In the genomic region with DNA sequence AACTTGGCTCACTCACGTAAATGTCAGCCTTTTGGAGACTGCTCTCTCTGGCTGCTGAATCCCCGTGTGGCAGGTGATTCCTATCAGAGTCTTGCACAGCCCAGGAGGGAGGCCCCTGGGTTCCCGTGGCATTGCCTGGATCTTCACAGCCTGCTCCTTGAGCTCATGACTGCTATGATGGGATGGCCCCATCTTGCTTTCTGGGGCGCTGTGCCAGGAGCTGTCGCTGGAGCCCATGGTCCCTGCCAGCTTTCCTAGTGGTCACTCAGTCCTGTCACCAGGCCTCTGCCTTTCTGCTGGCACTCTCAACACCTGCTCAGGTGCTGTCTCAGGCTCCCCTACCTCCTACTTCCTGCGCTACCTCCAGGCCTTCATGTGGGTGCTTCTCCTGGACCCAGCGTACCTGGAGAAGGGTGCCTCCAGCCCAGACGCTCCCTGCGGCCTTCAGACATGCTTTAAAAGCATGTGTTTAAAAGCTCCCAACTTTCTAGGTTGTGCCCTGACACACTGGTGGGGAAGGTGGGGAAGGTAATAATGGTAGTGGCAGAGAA, we compare ENCODE assay signal across 16 cellular contexts.
DNase-seq lines count a peak whose midpoint lies in the region; TF ChIP-seq lines count a peak whose summit lies in the region.
"Had no signal": no experiment of that assay in that cellular context is flagged by ENCODE, and none has a peak within 500 bp of the region (broad histone marks: within the 10 kb centered on the region; RNA-seq: fewer than 3 reads in every experiment).

No MANE protein-coding gene starts in this region.

- H3K9ac ChIP-seq in adipocyte (ENCODE audit: low read length) = peak overlapping the region; percentile 69
- peak overlapping the region; percentile 54 for H3K9ac ChIP-seq in skeletal muscle satellite cell (ENCODE audit: low read depth, low read length)

- peak; percentile 2 for DNase-seq in GM03348 (ENCODE audit: low spot score)
- DNase-seq in adipocyte (ENCODE audit: low read depth) = no peak
- DNase-seq in islet precursor cell = peak; percentile 29
- DNase-seq in DMS79 (lab: John Stamatoyannopoulos, UW) = no peak
- DNase-seq in transverse colon = no peak
- DNase-seq in HCEC 1CT = no peak
- DNase-seq: activated CD4-positive, alpha-beta memory T cell treated with anti-CD3 and anti-CD28 coated beads, Interleukin-2, amount 10 ng/mL, durations not matched to agents 7 days and 5 days; activated gamma-delta T cell treated with Interleukin-2 at 50 U/mL for 16 hours; cortex of kidney; kidney glomerular epithelial cell; naive B cell; NCI-H1092; NCI-H187; NCI-H526; T-cell had no signal

- WGBS in transverse colon (ENCODE audit: low coverage in 1 of 2), 2 donors = 93 to 100% methylated on average over 1 to 9 of the region's 9 CpGs

- in situ Hi-C loops in transverse colon (cut with MboI; ENCODE audit: low pct_ligation_motif_present in 1 of 4, low pct_unique_long_range_greater_than_20kb in 1 of 4, low sequenced_read_pairs in 3 of 4) = no loop called here

- H3K4me1 ChIP-seq in adipocyte (ENCODE audit: control insufficient read depth, insufficient read depth, low read length) (peaks cover 64% of the 10 kb centered on the region), skeletal muscle satellite cell (ENCODE audit: control insufficient read depth, insufficient read depth, low read length) (peaks cover 65% of the 10 kb centered on the region), transverse colon (peaks cover 0 to 3% (median 0%) of the 10 kb centered on the region in 4 donors)

- H3K4me3 ChIP-seq in adipocyte (ENCODE audit: low read length) (no peak overlapping the region), skeletal muscle satellite cell (ENCODE audit: low read length) (no peak overlapping the region), transverse colon (no peak overlapping the region)

- H3K27ac ChIP-seq in transverse colon = no peak overlapping the region

- no peak for TF ChIP-seq POLR2A in transverse colon (IDR thresholded peaks at IDR 0.05)

- H3K27me3 ChIP-seq in adipocyte (replicated peaks; ENCODE audit: control insufficient read depth, insufficient read depth, low read length) = no peaks in the 10 kb centered on the region
- no peaks in the 10 kb centered on the region for H3K27me3 ChIP-seq in skeletal muscle satellite cell (ENCODE audit: control insufficient read depth, insufficient read depth, low read length)
- H3K27me3 ChIP-seq in transverse colon = no peaks in the 10 kb centered on the region

- TF ChIP-seq EP300 in transverse colon (IDR thresholded peaks at IDR 0.05; ENCODE audit: low read depth) = no peak

- TF ChIP-seq CTCF in transverse colon (IDR thresholded peaks at IDR 0.05) = no peak

- H3K4me2 ChIP-seq in skeletal muscle satellite cell (ENCODE audit: low read length) = no peak overlapping the region

- H3K36me3 ChIP-seq in adipocyte (ENCODE audit: control insufficient read depth, insufficient read depth, low read length, severe bottlenecking) (no peaks in the 10 kb centered on the region), skeletal muscle satellite cell (ENCODE audit: insufficient read depth, low read length) (no peaks in the 10 kb centered on the region), transverse colon (no peaks in the 10 kb centered on the region)

- H3K9me3 ChIP-seq in adipocyte (ENCODE audit: control insufficient read depth, low read length) = no peaks in the 10 kb centered on the region
- H3K9me3 ChIP-seq in skeletal muscle satellite cell (replicated peaks; ENCODE audit: low read length) = no peaks in the 10 kb centered on the region
- H3K9me3 ChIP-seq in transverse colon = no peaks in the 10 kb centered on the region

- intact Hi-C loops in transverse colon (cut with DNase I; ENCODE audit: low total_unique reads) = no loop called here

Comparison
In these comparisons a context has a peak if more than half of its experiments do, and no peak if none do; other contexts are left out.
1. DNase-seq: peak in GM03348 (single experiment) and islet precursor cell (single experiment); none in adipocyte (single experiment), DMS79 (single experiment), transverse colon (single experiment) and HCEC 1CT (single experiment).